ENCODE assay signal across 8 cellular contexts in the genomic region with DNA sequence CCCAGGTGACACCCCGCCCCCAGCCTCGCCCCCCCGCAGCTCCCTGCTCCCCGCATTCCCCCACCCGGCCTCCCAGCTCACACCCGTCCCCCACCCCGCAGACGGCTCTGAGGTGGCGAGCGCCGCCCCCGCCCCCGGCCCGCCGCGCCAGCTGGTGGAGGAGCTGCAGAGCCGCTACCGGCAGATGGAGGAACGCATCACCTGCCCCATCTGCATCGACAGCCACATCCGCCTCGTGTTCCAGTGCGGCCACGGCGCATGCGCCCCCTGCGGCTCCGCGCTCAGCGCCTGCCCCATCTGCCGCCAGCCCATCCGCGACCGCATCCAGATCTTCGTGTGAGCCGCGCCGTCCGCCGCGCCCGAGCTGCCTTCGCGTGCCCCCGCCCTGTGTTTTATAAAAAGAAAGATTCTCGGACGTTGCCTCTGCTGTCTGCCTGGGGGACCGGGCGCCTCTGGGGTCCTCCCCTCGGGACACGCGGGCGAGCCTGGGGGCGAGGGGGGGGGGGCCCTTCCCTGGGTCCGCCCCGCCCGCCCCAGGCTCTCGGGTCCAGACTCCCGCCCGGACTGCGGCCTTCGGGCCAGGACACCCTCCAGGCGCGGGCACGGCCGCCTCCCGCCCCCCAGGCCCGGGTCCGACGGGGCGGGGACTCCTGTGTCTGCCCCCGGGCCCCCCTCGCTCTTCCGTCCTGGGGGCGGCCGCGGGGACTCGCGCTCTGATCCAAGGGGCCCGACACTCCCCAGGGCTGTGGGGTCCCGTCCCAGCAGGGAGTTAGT. TPM values are rescaled to one million over a fixed set of nuclear protein-coding genes. Genes with fewer than 3 reads are reported as not detected.
A peak's percentile ranks its signal among the peaks of the same experiment; 100 is the strongest.
DNase-seq lines count a peak whose midpoint lies in the region; ATAC-seq and TF ChIP-seq lines count a peak whose summit lies in the region.

No MANE protein-coding gene starts in this region.

- ATAC-seq in GM19395 (IDR thresholded peaks at IDR 0.05; ENCODE audit: unreplicated experiment) (peak; percentile 69), lung (ENCODE audit: insufficient read depth, low FRiP score) (no peak)

- H3K4me3 ChIP-seq in lung, result no peak overlapping the region

- peaks cover 4% of the 10 kb centered on the region for H3K27me3 Mint-ChIP-seq in IgD-negative memory B cell

- H3K27ac Mint-ChIP-seq in IgD-negative memory B cell, result peak overlapping the region; percentile 75 to 94 (median 91)

- peak; percentile 92 for DNase-seq in activated CD4-positive, CD25-positive, alpha-beta regulatory T cell treated with anti-CD3 and anti-CD28 coated beads, Interleukin-2, amount 50 U/mL, for 72 hours
- peak; percentile 97 for DNase-seq in central memory CD4-positive, alpha-beta T cell
- DNase-seq in lung (ENCODE audit: low spot score) (peak; percentile 46), NCI-H446 treated with DMSO at 0.1 percent for 48 hours (lab: John Stamatoyannopoulos, UW) (no peak), NCI-H1417 treated with DMSO at 0.1 percent for 48 hours (lab: John Stamatoyannopoulos, UW) (no peak)
- DNase-seq in stimulated activated CD8-positive, alpha-beta memory T cell treated with anti-CD3 and anti-CD28 coated beads, Interleukin-4, amount 100 ng/mL, for 24 hours (ENCODE audit: low read depth), result peak; percentile 88

- H3K4me1 Mint-ChIP-seq in IgD-negative memory B cell, result peaks cover 0 to 3% (median 2%) of the 10 kb centered on the region in 3 donors

- H3K9me3 ChIP-seq in lung (ENCODE audit: control insufficient read depth in 2 of 2, insufficient read depth in 1 of 2, low read length in 1 of 2), result peaks cover 0 to 4% of the 10 kb centered on the region in 2 donors

- peaks cover 0 to 2% of the 10 kb centered on the region in 2 donors for H3K4me1 ChIP-seq in lung (ENCODE audit: control insufficient read depth in 2 of 2, insufficient read depth in 2 of 2, low read length in 2 of 2)

- peak overlapping the region; percentile 10 to 46 for H3K27ac ChIP-seq in lung (ENCODE audit: low read depth in 1 of 2, low read length in 1 of 2)

- peaks cover 0 to 2% (median 0%) of the 10 kb centered on the region in 3 donors for H3K9me3 Mint-ChIP-seq in IgD-negative memory B cell

- WGBS in lung, 2 donors, result 7 to 35% methylated on average over 52 to 81 of the region's 81 CpGs

- TF ChIP-seq CTCF in lung (IDR thresholded peaks at IDR 0.05; ENCODE audit: control extremely low read depth, extremely low read depth), result no peak

- H3K27me3 ChIP-seq in lung (ENCODE audit: control insufficient read depth, insufficient read depth), result peaks cover 5% of the 10 kb centered on the region

- H3K4me3 Mint-ChIP-seq in IgD-negative memory B cell, result peak overlapping the region; percentile 41 to 96 (median 86)

- peaks cover 2% of the 10 kb centered on the region for H3K36me3 Mint-ChIP-seq in IgD-negative memory B cell

- H3K36me3 ChIP-seq in lung (ENCODE audit: control insufficient read depth in 2 of 2, insufficient read depth in 2 of 2, low read length in 2 of 2), result peaks cover 0 to 18% of the 10 kb centered on the region in 2 donors

RNA-seq across cellular contexts. Expression of a gene that starts 1.6 kb away (rescaled TPM):
- polyA plus RNA-seq in IgD-negative memory B cell (0.93 TPM), lung (10 to 100 TPM; 14.1 to 15.0 TPM)
- total RNA-seq in lung, result 10 to 100 TPM; 29.2 to 40.3 TPM

RNA-seq across cellular contexts. Expression of a gene that starts 15.1 kb away (rescaled TPM):
- polyA plus RNA-seq in IgD-negative memory B cell (22.4 TPM), lung (10 to 100 TPM; 35.5 to 80.5 TPM)
- 10 to 100 TPM; 41.6 to 60.0 TPM for total RNA-seq in lung

RNA-seq across cellular contexts. Expression of a gene that starts 28.4 kb away (rescaled TPM):
- 19.9 TPM for polyA plus RNA-seq in IgD-negative memory B cell
- 10 to 100 TPM; 15.7 to 21.4 TPM for total RNA-seq in lung
- 10 to 100 TPM; 27.1 to 39.6 TPM for polyA plus RNA-seq in lung

RNA-seq across cellular contexts. Expression of a gene that starts 30.4 kb away (rescaled TPM):
- polyA plus RNA-seq in IgD-negative memory B cell (not detected), lung (10 to 100 TPM in 1 of 2 donors, 1 to 10 TPM in 1; 2.5 to 10.7 TPM)
- 10 to 100 TPM in 1 of 2 donors, under 1 TPM in 1; 0.40 to 12.8 TPM for total RNA-seq in lung

RNA-seq across cellular contexts. Expression of a gene that starts 55.7 kb away (rescaled TPM):
- 176 TPM for polyA plus RNA-seq in IgD-negative memory B cell
- 100 to 1,000 TPM in 1 of 2 donors, 10 to 100 TPM in 1; 63.7 to 128 TPM for total RNA-seq in lung
- 100 to 1,000 TPM in 1 of 2 donors, 10 to 100 TPM in 1; 85.8 to 114 TPM for polyA plus RNA-seq in lung

Comparison
In these comparisons a context has a peak if more than half of its experiments do, and no peak if none do; other contexts are left out.
1. DNase-seq: peak in activated CD4-positive, CD25-positive, alpha-beta regulatory T cell treated with anti-CD3 and anti-CD28 coated beads, Interleukin-2, amount 50 U/mL, for 72 hours (single experiment), central memory CD4-positive, alpha-beta T cell (single experiment), lung (single experiment) and stimulated activated CD8-positive, alpha-beta memory T cell treated with anti-CD3 and anti-CD28 coated beads, Interleukin-4, amount 100 ng/mL, for 24 hours (single experiment); none in NCI-H446 treated with DMSO at 0.1 percent for 48 hours (single experiment) and NCI-H1417 treated with DMSO at 0.1 percent for 48 hours (single experiment).